ENCODE assay signal across 1 cellular context in genomic region chr10:80535671-80536360, GRCh38.
TF ChIP-seq lines count a peak whose summit lies in the region.

No MANE protein-coding gene starts in this region.

TF ChIP-seq in K562, 482 proteins besides CTCF, POLR2A, EP300 and RAD21 (continued from another document and continues in another):
- TF ChIP-seq ZNF764 (CRISPR knock-in tag; IDR thresholded peaks at IDR 0.05; ENCODE audit: low read depth) (no peak), E2F6 (IDR thresholded peaks at IDR 0.05; ENCODE audit: borderline replicate concordance in 1 of 2, extremely low read depth in 1 of 2, insufficient read depth in 1 of 2, insufficient read length in 1 of 2, low read depth in 1 of 2, low read length in 1 of 2, poor library complexity in 1 of 2, severe bottlenecking in 1 of 2) (peak; percentile 50 to 87), ZNF384 (IDR thresholded peaks at IDR 0.05; ENCODE audit: low read depth, low read length) (no peak), TOE1 (IDR thresholded peaks at IDR 0.05; ENCODE audit: borderline replicate concordance) (no peak), TOE1 (CRISPR knock-in tag; IDR thresholded peaks at IDR 0.05; ENCODE audit: borderline replicate concordance, low read depth) (no peak), CXXC5 (CRISPR knock-in tag; IDR thresholded peaks at IDR 0.05) (peak; percentile 74), RFX7 (CRISPR knock-in tag; IDR thresholded peaks at IDR 0.05) (no peak), ZKSCAN8 (CRISPR knock-in tag; IDR thresholded peaks at IDR 0.05) (no peak), ZNF589 (CRISPR knock-in tag; IDR thresholded peaks at IDR 0.05; ENCODE audit: low read depth) (no peak), ZFP30 (CRISPR knock-in tag; IDR thresholded peaks at IDR 0.05; ENCODE audit: borderline replicate concordance) (no peak), ZNF318 (IDR thresholded peaks at IDR 0.05; ENCODE audit: borderline replicate concordance in 1 of 2, low read depth in 1 of 2) (no peak), ZNF23 (CRISPR knock-in tag; IDR thresholded peaks at IDR 0.05) (no peak), MAFK (IDR thresholded peaks at IDR 0.05; ENCODE audit: low read length) (no peak), ILF3 (IDR thresholded peaks at IDR 0.05; ENCODE audit: borderline replicate concordance) (no peak), CTBP1 (IDR thresholded peaks at IDR 0.05; ENCODE audit: borderline replicate concordance) (peak; percentile 28; the same call in 1 of the 2 replicates), BMI1 (IDR thresholded peaks at IDR 0.05; ENCODE audit: low read length) (no peak), ZNF766 (CRISPR knock-in tag; conservative IDR thresholded peaks at IDR 0.05) (no peak), ZNF445 (CRISPR knock-in tag; IDR thresholded peaks at IDR 0.05; ENCODE audit: low read depth) (no peak), TCFL5 (CRISPR knock-in tag; conservative IDR thresholded peaks at IDR 0.05) (no peak), VEZF1 (CRISPR knock-in tag; IDR thresholded peaks at IDR 0.05) (peak; percentile 86), BHLHE40 (IDR thresholded peaks at IDR 0.05; ENCODE audit: low read length) (no peak), CEBPB (tag; IDR thresholded peaks at IDR 0.05) (peak; percentile 31; the same call in 1 of the 2 replicates), TCF3 (CRISPR knock-in tag; IDR thresholded peaks at IDR 0.05) (0 out of 2 replicates have a peak, but pooled peaks have one; percentile 7), KLF10 (CRISPR knock-in tag; IDR thresholded peaks at IDR 0.05) (no peak), NR4A1 (CRISPR knock-in tag; IDR thresholded peaks at IDR 0.05) (no peak), NR4A1 (tag; IDR thresholded peaks at IDR 0.05) (0 out of 2 replicates have a peak, but pooled peaks have one; percentile 30), CREB1 (IDR thresholded peaks at IDR 0.05) (no peak), CREB1 (CRISPR knock-in tag; IDR thresholded peaks at IDR 0.05) (no peak), ZNF280A (IDR thresholded peaks at IDR 0.05; ENCODE audit: low read depth, partially characterized antibody) (no peak), MAFF (IDR thresholded peaks at IDR 0.05; ENCODE audit: low read length) (no peak), SNRNP70 (optimal IDR thresholded peaks at IDR 0.05; ENCODE audit: low read depth, low read length) (no peak), RBFOX2 (IDR thresholded peaks at IDR 0.05; ENCODE audit: low read depth, low read length) (peak; percentile 76), ZFP36 (IDR thresholded peaks at IDR 0.05; ENCODE audit: low read depth, low read length, partially characterized antibody) (no peak), HBP1 (CRISPR knock-in tag; IDR thresholded peaks at IDR 0.05) (0 out of 2 replicates have a peak, but pooled peaks have one; percentile 14), DEAF1 (CRISPR knock-in tag; IDR thresholded peaks at IDR 0.05) (no peak), IFI16 (CRISPR knock-in tag; IDR thresholded peaks at IDR 0.05) (no peak), ZNF41 (CRISPR knock-in tag; conservative IDR thresholded peaks at IDR 0.05) (no peak), THRA (IDR thresholded peaks at IDR 0.05) (no peak), ELF1 (tag; IDR thresholded peaks at IDR 0.05) (peak; percentile 60; the same call in 1 of the 2 replicates), PML (IDR thresholded peaks at IDR 0.05; ENCODE audit: low read length) (no peak), OTX1 (CRISPR knock-in tag; IDR thresholded peaks at IDR 0.05) (no peak), KLF6 (CRISPR knock-in tag; IDR thresholded peaks at IDR 0.05; ENCODE audit: borderline replicate concordance) (no peak), CBX2 (IDR thresholded peaks at IDR 0.05; ENCODE audit: insufficient read depth, low read length, poor library complexity, severe bottlenecking) (no peak), BDP1 (IDR thresholded peaks at IDR 0.05; ENCODE audit: insufficient read depth, insufficient read length) (no peak), FIP1L1 (IDR thresholded peaks at IDR 0.05; ENCODE audit: low read depth, low read length, poor library complexity, severe bottlenecking) (no peak), SPI1 (IDR thresholded peaks at IDR 0.05; ENCODE audit: borderline replicate concordance, low read depth, low read length) (no peak), TBL1XR1 (IDR thresholded peaks at IDR 0.05; ENCODE audit: low read length in 2 of 2) (no peak), YBX1 (IDR thresholded peaks at IDR 0.05) (no peak), HDGF (IDR thresholded peaks at IDR 0.05) (no peak), MAFG (tag; conservative IDR thresholded peaks at IDR 0.05) (no peak), XRCC4 (IDR thresholded peaks at IDR 0.05; ENCODE audit: extremely low read depth, insufficient read depth, insufficient read length) (no peak), ZNF512 (tag; IDR thresholded peaks at IDR 0.05) (no peak), ZNF354B (CRISPR knock-in tag; IDR thresholded peaks at IDR 0.05) (no peak), ZNF75A (CRISPR knock-in tag; IDR thresholded peaks at IDR 0.05) (no peak), STAG1 (CRISPR knock-in tag; IDR thresholded peaks at IDR 0.05; ENCODE audit: borderline replicate concordance) (peak; percentile 50; the same call in 1 of the 2 replicates), GATAD2A (IDR thresholded peaks at IDR 0.05) (no peak), GATA2 (CRISPR knock-in tag; IDR thresholded peaks at IDR 0.05) (no peak)
